1 cellular context compared by ENCODE assay signal in genomic region chr5:6837095-6837494, GRCh38.
TF ChIP-seq lines count a peak whose summit lies in the region.

No MANE protein-coding gene starts in this region.

TF ChIP-seq in H1, 55 proteins besides CTCF, POLR2A, EP300 and RAD21 (continued from another document):
- TF ChIP-seq CHD7 (IDR thresholded peaks at IDR 0.05; ENCODE audit: insufficient replicate concordance, low read length), result no peak
- no peak for TF ChIP-seq USF2 (IDR thresholded peaks at IDR 0.05; ENCODE audit: low read length)
- TF ChIP-seq ATF3 (IDR thresholded peaks at IDR 0.05; ENCODE audit: insufficient read depth, low read depth, low read length), result no peak
- no peak for TF ChIP-seq TBP (IDR thresholded peaks at IDR 0.05; ENCODE audit: low read depth, low read length)
- TF ChIP-seq CREB1 (IDR thresholded peaks at IDR 0.05), result no peak
- no peak for TF ChIP-seq SP2 (IDR thresholded peaks at IDR 0.05; ENCODE audit: low read length)
- TF ChIP-seq SAP30 (IDR thresholded peaks at IDR 0.05; ENCODE audit: insufficient read depth, insufficient replicate concordance, low read length), result no peak
- TF ChIP-seq SIRT6 (IDR thresholded peaks at IDR 0.05; ENCODE audit: low read length), result no peak
- no peak for TF ChIP-seq KDM1A (IDR thresholded peaks at IDR 0.05; ENCODE audit: borderline replicate concordance, low read length)
- TF ChIP-seq RFX5 (IDR thresholded peaks at IDR 0.05; ENCODE audit: borderline replicate concordance, low read depth, low read length), result no peak
- no peak for TF ChIP-seq SP1 (IDR thresholded peaks at IDR 0.05; ENCODE audit: low read depth, low read length)
- TF ChIP-seq RXRA (IDR thresholded peaks at IDR 0.05; ENCODE audit: insufficient read depth, low read depth, low read length), result no peak
- TF ChIP-seq TAF1 (IDR thresholded peaks at IDR 0.05; ENCODE audit: low read depth, low read length), result no peak
- no peak for TF ChIP-seq ASH2L (IDR thresholded peaks at IDR 0.05; ENCODE audit: low read length)
- TF ChIP-seq BRCA1 (IDR thresholded peaks at IDR 0.05; ENCODE audit: low read depth, low read length), result no peak
- TF ChIP-seq RBBP5 (IDR thresholded peaks at IDR 0.05; ENCODE audit: borderline replicate concordance, low read depth, low read length), result no peak
TF ChIP-seq in H1: peak in this region for 0.
